Comparison of ENCODE assay signal across 9 cellular contexts in the genomic region with DNA sequence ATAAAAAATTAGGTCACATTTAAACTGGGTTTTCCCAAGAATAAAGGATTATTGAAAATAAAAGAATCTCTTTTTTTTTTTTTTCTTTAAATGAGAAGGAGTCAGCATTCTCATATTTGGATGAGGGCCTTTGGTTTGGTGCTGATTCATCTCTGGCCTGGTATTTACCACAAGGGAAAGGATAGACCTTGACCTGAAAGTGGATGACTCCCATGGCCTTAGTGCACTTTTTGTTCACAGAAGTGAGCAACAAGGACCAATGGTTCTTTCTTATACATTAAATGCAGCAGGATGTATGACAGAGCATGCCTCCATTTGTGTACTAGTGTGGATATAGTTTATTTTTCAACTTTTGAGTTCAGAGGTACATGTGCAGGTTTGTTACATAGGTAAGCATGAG. TPM values are rescaled to one million over a fixed set of nuclear protein-coding genes. Genes with fewer than 3 reads are reported as not detected.
DNase-seq lines count a peak whose midpoint lies in the region; ATAC-seq and TF ChIP-seq lines count a peak whose summit lies in the region.
"Had no signal": no experiment of that assay in that cellular context is flagged by ENCODE, and none has a peak within 500 bp of the region (broad histone marks: within the 10 kb centered on the region; RNA-seq: fewer than 3 reads in every experiment).

No MANE protein-coding gene starts in this region.

- H3K27me3 ChIP-seq in adrenal gland: no peaks in the 10 kb centered on the region
- no peaks in the 10 kb centered on the region for H3K27me3 ChIP-seq in gastroesophageal sphincter

- no peak for TF ChIP-seq CTCF in adrenal gland (IDR thresholded peaks at IDR 0.05)
- TF ChIP-seq CTCF in gastroesophageal sphincter (IDR thresholded peaks at IDR 0.05): no peak

- H3K4me3 ChIP-seq in adrenal gland (no peak overlapping the region), gastroesophageal sphincter (no peak overlapping the region)

- TF ChIP-seq POLR2A in adrenal gland (IDR thresholded peaks at IDR 0.05) (no peak), gastroesophageal sphincter (IDR thresholded peaks at IDR 0.05) (no peak)

- TF ChIP-seq EP300 in gastroesophageal sphincter (IDR thresholded peaks at IDR 0.05): no peak

- intact Hi-C loops in adrenal gland (cut with DNase I): no loop called here
- intact Hi-C loops in posterior cingulate gyrus (cut with DNase I): no loop called here

- no peaks in the 10 kb centered on the region for H3K36me3 ChIP-seq in adrenal gland (replicated peaks in 1 of 2)
- H3K36me3 ChIP-seq in gastroesophageal sphincter: peaks cover 0 to 28% of the 10 kb centered on the region in 2 donors

- no peaks in the 10 kb centered on the region for H3K9me3 ChIP-seq in adrenal gland (replicated peaks in 1 of 3)
- no peaks in the 10 kb centered on the region for H3K9me3 ChIP-seq in gastroesophageal sphincter

- ATAC-seq in GM19328 (IDR thresholded peaks at IDR 0.05; ENCODE audit: unreplicated experiment): peak; percentile 39
- peak; percentile 49 for ATAC-seq in HG03066 (IDR thresholded peaks at IDR 0.05; ENCODE audit: low read depth, unreplicated experiment)
- no peak for ATAC-seq in gastroesophageal sphincter

- H3K27ac ChIP-seq in adrenal gland (peak overlapping the region in 2 of 5 donors; percentile 45 to 58), gastroesophageal sphincter (no peak overlapping the region)

- H3K4me1 ChIP-seq in adrenal gland (replicated peaks in 1 of 2) (peaks cover 12 to 70% of the 10 kb centered on the region in 2 donors), gastroesophageal sphincter (peaks cover 0 to 51% (median 3%) of the 10 kb centered on the region in 3 donors)

- DNase-seq in GM03348 (ENCODE audit: low spot score) (peak; percentile 42), adrenal gland (peak in 6 of 7 donors; percentile 35 to 57 (median 54)), islet precursor cell (no peak), NCI-H748 treated with DMSO at 0.1 percent for 48 hours (lab: John Stamatoyannopoulos, UW) (no peak), posterior cingulate gyrus (no peak)
- DNase-seq: NCI-H526 had no signal

RNA-seq across cellular contexts. Expression of a gene that starts 6.9 kb away (rescaled TPM):
- total RNA-seq in adrenal gland: 10 to 100 TPM; 10.3 to 33.9 (median 23.6) TPM
- 10 to 100 TPM; 12.3 to 24.1 (median 12.6) TPM for polyA plus RNA-seq in adrenal gland
- 10 to 100 TPM; 11.1 to 38.9 (median 21.2) TPM for total RNA-seq in gastroesophageal sphincter

RNA-seq across cellular contexts. Expression of a gene that starts 32.2 kb away (rescaled TPM):
- total RNA-seq in adrenal gland: 10 to 100 TPM in 2 of 8 donors, 1 to 10 TPM in 6; 3.0 to 11.3 (median 9.2) TPM
- polyA plus RNA-seq in adrenal gland: 1 to 10 TPM; 1.8 to 4.2 (median 2.4) TPM
- total RNA-seq in gastroesophageal sphincter: 10 to 100 TPM; 20.5 to 28.7 (median 23.5) TPM

Comparison
In these comparisons a context has a peak if more than half of its experiments do, and no peak if none do; other contexts are left out.
1. DNase-seq: peak in GM03348 (single experiment) and adrenal gland (6 of 7); none in islet precursor cell (single experiment), NCI-H748 treated with DMSO at 0.1 percent for 48 hours (single experiment) and posterior cingulate gyrus (0 of 10).